ENCODE assay signal across 22 cellular contexts in genomic region chr11:71614366-71614917, GRCh38. TPM values are rescaled to one million over a fixed set of nuclear protein-coding genes. Genes with fewer than 3 reads are reported as not detected.
"Had no signal": no experiment of that assay in that cellular context is flagged by ENCODE, and none has a peak within 500 bp of the region (broad histone marks: within the 10 kb centered on the region; RNA-seq: fewer than 3 reads in every experiment).

No MANE protein-coding gene starts in this region.

RNA-seq across cellular contexts. Expression of gene KRTAP5-11, which starts 31.8 kb away (rescaled TPM):
- total RNA-seq: activated B cell treated with CpG ODN at 0.5 μM for 24 hours; activated CD4-positive, alpha-beta memory T cell treated with anti-CD3 and anti-CD28 coated beads for 36 hours; activated CD4-positive, alpha-beta T cell treated with anti-CD3 and anti-CD28 coated beads, Interleukin-2, amount 10 ng/mL, durations not matched to agents 24 days and 14 days; activated CD8-positive, alpha-beta memory T cell treated with anti-CD3 and anti-CD28 coated beads for 36 hours; activated CD8-positive, alpha-beta T cell treated with anti-CD3 and anti-CD28 coated beads for 36 hours; activated naive CD4-positive, alpha-beta T cell treated with anti-CD3 and anti-CD28 coated beads for 36 hours; activated naive CD4-positive, alpha-beta T cell treated with anti-CD3 and anti-CD28 coated beads, Interleukin-2, amount 50 U/mL, for 72 hours; activated naive CD8-positive, alpha-beta T cell treated with anti-CD3 and anti-CD28 coated beads for 36 hours; activated T-cell treated with anti-CD3 and anti-CD28 coated beads, Interleukin-2, amount 50 U/mL, for 4 hours; activated T-cell treated with anti-CD3 and anti-CD28 coated beads, Interleukin-2, amount 50 U/mL, for 72 hours; activated T-helper 1 cell treated with anti-CD3 and anti-CD28 coated beads, Interleukin-12 subunit alpha, Interleukin-12 subunit beta, Interleukin-2, Interleukin-4 antibody, amounts not matched to agents 30 ng/mL and 10 ng/mL and 1 ng/mL, durations not matched to agents 14 hours and 24 hours and 36 hours; activated T-helper 17 cell treated with anti-CD3 and anti-CD28 coated beads, Interleukin-2, amount 50 U/mL, for 72 hours; adrenal gland; aorta; astrocyte; body of pancreas; breast epithelium; cardiac septum; cerebellum; T-helper 1 cell treated with Interleukin-12 subunit alpha and Interleukin-12 subunit beta and Interleukin-4 antibody, amounts not matched to agents 30 ng/mL and 1 ng/mL, for 36 hours; T-helper 17 cell; T-helper 2 cell treated with Interferon-gamma antibody and Interleukin-4, amounts not matched to agents 100 ng/mL and 5 ng/mL, for 36 hours had no signal
- polyA plus RNA-seq: adrenal gland, aorta had no signal

RNA-seq across cellular contexts. Expression of gene KRTAP5-10, which starts 49.1 kb away (rescaled TPM):
- total RNA-seq: activated CD4-positive, alpha-beta memory T cell treated with anti-CD3 and anti-CD28 coated beads for 36 hours; activated CD4-positive, alpha-beta T cell treated with anti-CD3 and anti-CD28 coated beads, Interleukin-2, amount 10 ng/mL, durations not matched to agents 24 days and 14 days; activated CD8-positive, alpha-beta memory T cell treated with anti-CD3 and anti-CD28 coated beads for 36 hours; activated CD8-positive, alpha-beta T cell treated with anti-CD3 and anti-CD28 coated beads for 36 hours; activated naive CD4-positive, alpha-beta T cell treated with anti-CD3 and anti-CD28 coated beads for 36 hours; activated naive CD4-positive, alpha-beta T cell treated with anti-CD3 and anti-CD28 coated beads, Interleukin-2, amount 50 U/mL, for 72 hours; activated naive CD8-positive, alpha-beta T cell treated with anti-CD3 and anti-CD28 coated beads for 36 hours; activated T-cell treated with anti-CD3 and anti-CD28 coated beads, Interleukin-2, amount 50 U/mL, for 4 hours; activated T-cell treated with anti-CD3 and anti-CD28 coated beads, Interleukin-2, amount 50 U/mL, for 72 hours; activated T-helper 1 cell treated with anti-CD3 and anti-CD28 coated beads, Interleukin-12 subunit alpha, Interleukin-12 subunit beta, Interleukin-2, Interleukin-4 antibody, amounts not matched to agents 30 ng/mL and 10 ng/mL and 1 ng/mL, durations not matched to agents 14 hours and 24 hours and 36 hours; activated T-helper 17 cell treated with anti-CD3 and anti-CD28 coated beads, Interleukin-2, amount 50 U/mL, for 72 hours; adrenal gland; aorta; astrocyte; body of pancreas; breast epithelium; cardiac septum; cerebellum; T-helper 1 cell treated with Interleukin-12 subunit alpha and Interleukin-12 subunit beta and Interleukin-4 antibody, amounts not matched to agents 30 ng/mL and 1 ng/mL, for 36 hours; T-helper 17 cell; T-helper 2 cell treated with Interferon-gamma antibody and Interleukin-4, amounts not matched to agents 100 ng/mL and 5 ng/mL, for 36 hours had no signal
